In the genomic region with DNA sequence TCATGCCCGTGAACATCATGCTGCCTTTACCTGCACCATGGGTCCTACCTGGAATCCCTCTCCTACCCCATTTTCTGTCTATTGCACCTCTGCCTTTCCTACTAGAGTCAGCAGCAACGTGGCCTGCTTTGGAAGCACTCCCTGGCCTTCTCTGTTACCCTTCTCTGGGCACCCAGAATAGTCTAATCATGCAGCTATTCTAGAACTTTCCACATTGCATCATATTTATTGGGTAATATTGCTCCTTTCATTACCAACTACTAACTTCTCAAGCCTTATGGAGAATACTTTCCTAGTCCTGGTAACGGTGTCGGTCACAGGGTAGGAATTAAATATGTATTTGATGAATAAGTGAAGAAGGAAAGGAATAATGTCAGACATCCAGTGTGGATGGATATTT, we compare ENCODE assay signal across 1 cellular context.
TF ChIP-seq lines count a peak whose summit lies in the region.

No MANE protein-coding gene starts in this region.

TF ChIP-seq in HepG2, 621 proteins besides CTCF, POLR2A, EP300 and RAD21:
- TF ChIP-seq PCBP1 (IDR thresholded peaks at IDR 0.05; ENCODE audit: borderline replicate concordance, low read depth, low read length) (no peak), CEBPB (IDR thresholded peaks at IDR 0.05; ENCODE audit: borderline replicate concordance, low read depth, low read length) (peak; percentile 52; the same call in 1 of the 2 replicates), SOX6 (IDR thresholded peaks at IDR 0.05) (no peak), SOX6 (CRISPR knock-in tag; IDR thresholded peaks at IDR 0.05) (no peak), NR2C2 (CRISPR knock-in tag; IDR thresholded peaks at IDR 0.05; ENCODE audit: borderline replicate concordance) (no peak)
- TF ChIP-seq, protein P1, sequence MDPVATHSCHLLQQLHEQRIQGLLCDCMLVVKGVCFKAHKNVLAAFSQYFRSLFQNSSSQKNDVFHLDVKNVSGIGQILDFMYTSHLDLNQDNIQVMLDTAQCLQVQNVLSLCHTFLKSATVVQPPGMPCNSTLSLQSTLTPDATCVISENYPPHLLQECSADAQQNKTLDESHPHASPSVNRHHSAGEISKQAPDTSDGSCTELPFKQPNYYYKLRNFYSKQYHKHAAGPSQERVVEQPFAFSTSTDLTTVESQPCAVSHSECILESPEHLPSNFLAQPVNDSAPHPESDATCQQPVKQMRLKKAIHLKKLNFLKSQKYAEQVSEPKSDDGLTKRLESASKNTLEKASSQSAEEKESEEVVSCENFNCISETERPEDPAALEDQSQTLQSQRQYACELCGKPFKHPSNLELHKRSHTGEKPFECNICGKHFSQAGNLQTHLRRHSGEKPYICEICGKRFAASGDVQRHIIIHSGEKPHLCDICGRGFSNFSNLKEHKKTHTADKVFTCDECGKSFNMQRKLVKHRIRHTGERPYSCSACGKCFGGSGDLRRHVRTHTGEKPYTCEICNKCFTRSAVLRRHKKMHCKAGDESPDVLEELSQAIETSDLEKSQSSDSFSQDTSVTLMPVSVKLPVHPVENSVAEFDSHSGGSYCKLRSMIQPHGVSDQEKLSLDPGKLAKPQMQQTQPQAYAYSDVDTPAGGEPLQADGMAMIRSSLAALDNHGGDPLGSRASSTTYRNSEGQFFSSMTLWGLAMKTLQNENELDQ (CRISPR knock-in tag; IDR thresholded peaks at IDR 0.05; ENCODE audit: borderline replicate concordance), result no peak
